Comparison of ENCODE assay signal across 25 cellular contexts in the genomic region with DNA sequence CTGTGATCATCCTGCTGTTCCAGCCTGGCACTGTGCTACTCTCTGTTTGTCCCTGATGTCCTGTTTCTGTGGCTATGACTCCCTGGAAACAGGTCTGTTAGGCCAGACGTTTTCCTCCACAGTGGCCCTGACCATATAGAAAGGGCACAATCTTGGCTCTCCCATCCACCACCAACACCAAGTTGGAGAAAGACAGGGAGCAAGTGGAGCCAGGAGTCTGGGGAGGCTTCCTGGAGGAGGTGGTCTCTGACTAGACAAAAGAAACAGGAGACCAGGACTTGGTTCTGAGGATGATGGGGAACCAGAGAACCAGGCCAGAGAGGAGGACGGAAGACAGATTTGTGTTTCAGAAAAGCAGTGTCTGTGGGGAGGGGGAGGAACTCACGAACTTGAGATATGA. TPM values are rescaled to one million over a fixed set of nuclear protein-coding genes. Genes with fewer than 3 reads are reported as not detected.
DNase-seq lines count a peak whose midpoint lies in the region; ATAC-seq, FAIRE-seq and TF ChIP-seq lines count a peak whose summit lies in the region.
"Had no signal": no experiment of that assay in that cellular context is flagged by ENCODE, and none has a peak within 500 bp of the region (broad histone marks: within the 10 kb centered on the region; RNA-seq: fewer than 3 reads in every experiment).

No MANE protein-coding gene starts in this region.

- H3K4me1 ChIP-seq in liver (ENCODE audit: control insufficient read depth in 4 of 4, insufficient read depth in 4 of 4, low read length in 3 of 4) (peaks cover 25 to 77% (median 56%) of the 10 kb centered on the region in 4 donors), HepG2 (ENCODE audit: insufficient read depth, low read length) (peaks cover 35% of the 10 kb centered on the region), mesenchymal stem cell (ENCODE audit: control insufficient read depth, insufficient read depth, low read depth, low read length) (peaks cover 17% of the 10 kb centered on the region), neuronal stem cell (ENCODE audit: control insufficient read depth in 2 of 2, insufficient read depth in 1 of 2, low read depth in 1 of 2, low read length in 2 of 2) (peaks cover 39 to 46% of the 10 kb centered on the region in 2 donors)

- H3K4me3 ChIP-seq in liver (ENCODE audit: low read depth in 1 of 3, low read length in 3 of 3) (no peak overlapping the region), HepG2 (replicated peaks in 1 of 3; ENCODE audit: insufficient read depth in 1 of 3, low read depth in 2 of 3, low read length in 3 of 3) (no peak overlapping the region), mesenchymal stem cell (ENCODE audit: insufficient read depth in 1 of 2, low read depth in 1 of 2, low read length in 2 of 2) (no peak overlapping the region), neuronal stem cell (ENCODE audit: low read length in 2 of 2) (no peak overlapping the region)
- H3K4me3 ChIP-seq: SJCRH30 had no signal

- BruUV-seq in HepG2 (replicated peaks; lab: Mats Ljungman, UMichigan) = no TSS peak

- no peak overlapping the region for H2BK120ac ChIP-seq in mesenchymal stem cell (ENCODE audit: low read depth, low read length)
- no peak overlapping the region for H2BK120ac ChIP-seq in neuronal stem cell (ENCODE audit: low read depth, low read length)

- H3K9ac ChIP-seq in liver (ENCODE audit: low read depth in 1 of 2, low read length in 2 of 2) = peak overlapping the region; percentile 31 to 43
- H3K9ac ChIP-seq in HepG2 (ENCODE audit: insufficient read depth, low read depth, low read length) = no peak overlapping the region
- no peak overlapping the region for H3K9ac ChIP-seq in mesenchymal stem cell (ENCODE audit: low read length)
- no peak overlapping the region for H3K9ac ChIP-seq in neuronal stem cell (ENCODE audit: low read depth, low read length, poor library complexity)

- H2AFZ ChIP-seq in HepG2 (ENCODE audit: low read length) (no peak overlapping the region), mesenchymal stem cell (ENCODE audit: low read depth, low read length) (no peak overlapping the region), neuronal stem cell (ENCODE audit: low read length) (peak overlapping the region; percentile 76)

- H3K23ac ChIP-seq in mesenchymal stem cell (ENCODE audit: low read length in 2 of 2) (no peak overlapping the region), neuronal stem cell (ENCODE audit: low read depth, low read length, poor library complexity) (no peak overlapping the region)

- TF ChIP-seq CTCF in liver (IDR thresholded peaks at IDR 0.05; ENCODE audit: low read depth, low read length, missing input control) (no peak), HepG2 (CRISPR knock-in tag; IDR thresholded peaks at IDR 0.05) (no peak)

- H3K79me1 ChIP-seq in mesenchymal stem cell (replicated peaks; ENCODE audit: low read length, poor library complexity, severe bottlenecking) (no peaks in the 10 kb centered on the region), neuronal stem cell (ENCODE audit: low read depth, low read length) (no peaks in the 10 kb centered on the region)

- no peak for FAIRE-seq in HepG2 (lab: Jason Lieb, UNC)
- FAIRE-seq: A204.1, GM19239 had no signal

- H3K79me2 ChIP-seq in HepG2 (ENCODE audit: insufficient read depth, low read length) = no peaks in the 10 kb centered on the region

- H3K9me3 ChIP-seq in liver (ENCODE audit: control insufficient read depth in 4 of 4, low read length in 3 of 4) = no peaks in the 10 kb centered on the region
- no peaks in the 10 kb centered on the region for H3K9me3 ChIP-seq in HepG2 (ENCODE audit: low read length)
- H3K9me3 ChIP-seq in mesenchymal stem cell (ENCODE audit: control insufficient read depth, low read length) = no peaks in the 10 kb centered on the region
- H3K9me3 ChIP-seq in neuronal stem cell (replicated peaks in 1 of 2; ENCODE audit: control insufficient read depth in 2 of 2, insufficient read depth in 1 of 2, low read depth in 1 of 2, low read length in 2 of 2) = no peaks in the 10 kb centered on the region
- H3K9me3 ChIP-seq: BE2C, SJCRH30 had no signal

- H3K36me3 ChIP-seq in liver (ENCODE audit: control insufficient read depth in 4 of 4, insufficient read depth in 3 of 4, low read depth in 1 of 4, low read length in 3 of 4) (no peaks in the 10 kb centered on the region), HepG2 (replicated peaks in 1 of 2; ENCODE audit: control insufficient read depth in 1 of 2, insufficient read depth in 2 of 2, low read length in 2 of 2) (no peaks in the 10 kb centered on the region), mesenchymal stem cell (ENCODE audit: control insufficient read depth in 1 of 2, insufficient read depth in 2 of 2, low read depth in 1 of 2, low read length in 2 of 2) (peaks cover 0 to 3% of the 10 kb centered on the region in 2 experiments), neuronal stem cell (replicated peaks in 1 of 2; ENCODE audit: control insufficient read depth in 2 of 2, insufficient read depth in 2 of 2, low read length in 2 of 2) (no peaks in the 10 kb centered on the region)
- H3K36me3 ChIP-seq: SJCRH30 had no signal

- POLR2A ChIA-PET in HepG2 (lab: Yijun Ruan, JAX) = no interaction called here

- H2AK5ac ChIP-seq in mesenchymal stem cell (ENCODE audit: low read length, severe bottlenecking) (no peak overlapping the region), neuronal stem cell (ENCODE audit: low read depth, low read length) (peak overlapping the region; percentile 20)

- no peak overlapping the region for H4K91ac ChIP-seq in mesenchymal stem cell (ENCODE audit: low read length)
- H4K91ac ChIP-seq in neuronal stem cell (ENCODE audit: low read depth, low read length, poor library complexity) = no peak overlapping the region

- H3K14ac ChIP-seq in mesenchymal stem cell (ENCODE audit: low read length in 2 of 2) = no peak overlapping the region
- H3K14ac ChIP-seq in neuronal stem cell (ENCODE audit: low read length) = no peak overlapping the region

- H2BK15ac ChIP-seq in mesenchymal stem cell (ENCODE audit: low read depth, poor library complexity, severe bottlenecking) (peak overlapping the region; percentile 6), neuronal stem cell (ENCODE audit: low read length) (no peak overlapping the region)

- in situ Hi-C loops in HepG2 (cut with HindIII; ENCODE audit: extremely low pct_ligation_motif_present, low pct_unique_long_range_greater_than_20kb) = no loop called here

- no peak overlapping the region for H2BK5ac ChIP-seq in mesenchymal stem cell (ENCODE audit: low read depth, low read length, poor library complexity, severe bottlenecking)
- H2BK5ac ChIP-seq in neuronal stem cell (ENCODE audit: low read length) = peak overlapping the region; percentile 10

- peak overlapping the region; percentile 63 to 85 for H3K27ac ChIP-seq in liver (ENCODE audit: low read depth in 1 of 2, low read length in 2 of 2)
- no peak overlapping the region for H3K27ac ChIP-seq in HepG2 (ENCODE audit: extremely low read length, insufficient read depth, low read length)
- no peak overlapping the region for H3K27ac ChIP-seq in mesenchymal stem cell (ENCODE audit: low read length, poor library complexity, severe bottlenecking)
- H3K27ac ChIP-seq in neuronal stem cell (replicated peaks; ENCODE audit: low read length) = no peak overlapping the region
- H3K27ac ChIP-seq: SJCRH30 had no signal

- H4K8ac ChIP-seq in mesenchymal stem cell (ENCODE audit: low read length) = no peak overlapping the region
- H4K8ac ChIP-seq in neuronal stem cell (ENCODE audit: low read depth, low read length) = no peak overlapping the region

- ATAC-seq in HepG2 = no peak
- ATAC-seq: Panc1 had no signal

- CTCF ChIA-PET in HepG2 (lab: Yijun Ruan, JAX; ENCODE audit: low intra/inter-chr PET ratio, low total read pairs) = no interaction called here

- TF ChIP-seq RAD21 in liver (IDR thresholded peaks at IDR 0.05) = no peak
- TF ChIP-seq RAD21 in HepG2 (CRISPR knock-in tag; IDR thresholded peaks at IDR 0.05) = no peak

- DNase-seq in HepG2 (ENCODE audit: low spot score) (no peak), mesenchymal stem cell (no peak), neuronal stem cell (ENCODE audit: low spot score) (no peak), anterior cingulate cortex (lab: John Stamatoyannopoulos, UW) (no peak), amniotic stem cell (lab: John Stamatoyannopoulos, UW) (no peak), NCI-H2227 treated with DMSO at 0.1 percent for 48 hours (lab: John Stamatoyannopoulos, UW) (no peak), HT-29 (ENCODE audit: low spot score) (no peak)
- DNase-seq: BE2C; CD4-positive, alpha-beta T cell; COR-L47; DMS79; H7; HFFc6; KBM-7; NCI-H1092 treated with DMSO at 0.1 percent for 48 hours; NCI-H146; NCI-H2029; NCI-H226; NCI-H524 treated with DMSO at 0.1 percent for 48 hours; NCI-H82; SJCRH30 had no signal

- intact Hi-C loops in HepG2 (cut with micrococcal nuclease; ENCODE audit: unreplicated experiment) = no loop called here

- H3K18ac ChIP-seq in mesenchymal stem cell (ENCODE audit: low read depth in 1 of 2, low read length in 2 of 2) = no peak overlapping the region
- H3K18ac ChIP-seq in neuronal stem cell (ENCODE audit: low read length) = peak overlapping the region; percentile 45

- WGBS in liver = 57% methylated on average over 3 of the region's 3 CpGs
- 45% methylated on average over 3 of the region's 3 CpGs for WGBS in HepG2 (ENCODE audit: low lambda C conversion rate)
- WGBS in mesenchymal stem cell = 90% methylated on average over 2 of the region's 3 CpGs
- no CpG with 5 or more reads among the region's 3 CpGs for WGBS in neuronal stem cell (ENCODE audit: extremely low coverage in 2 of 2, insufficient read length in 2 of 2, insufficient replicate concordance in 1 of 2), 2 donors

- H2BK12ac ChIP-seq in mesenchymal stem cell (ENCODE audit: low read length in 2 of 2) (peak overlapping the region; percentile 22 to 88), neuronal stem cell (ENCODE audit: low read length) (no peak overlapping the region)

- no peaks in the 10 kb centered on the region for H4K20me1 ChIP-seq in HepG2 (ENCODE audit: insufficient read depth, low read length)

- no peaks in the 10 kb centered on the region for H3K27me3 ChIP-seq in liver (ENCODE audit: control insufficient read depth in 4 of 4, insufficient read depth in 4 of 4, low read length in 3 of 4)
- peaks cover 0 to 3% of the 10 kb centered on the region in 2 experiments; a peak in 1 of 5 replicates for H3K27me3 ChIP-seq in HepG2 (ENCODE audit: control insufficient read depth in 1 of 2, insufficient read depth in 2 of 2, low read length in 2 of 2)
- H3K27me3 ChIP-seq in mesenchymal stem cell (ENCODE audit: control insufficient read depth in 1 of 2, insufficient read depth in 1 of 2, low read length in 2 of 2) = peaks cover 0 to 3% of the 10 kb centered on the region in 2 experiments
- H3K27me3 ChIP-seq in neuronal stem cell (ENCODE audit: control insufficient read depth in 3 of 3, insufficient read depth in 3 of 3, low read depth in 1 of 3, low read length in 3 of 3) = no peaks in the 10 kb centered on the region
- H3K27me3 ChIP-seq: BE2C had no signal

- TF ChIP-seq EP300 in HepG2 (IDR thresholded peaks at IDR 0.05; ENCODE audit: low read depth in 2 of 2, low read length in 2 of 2) (no peak), HepG2 (CRISPR knock-in tag; IDR thresholded peaks at IDR 0.05; ENCODE audit: borderline replicate concordance) (no peak)

- no peak for TF ChIP-seq POLR2A in HepG2 (IDR thresholded peaks at IDR 0.05; ENCODE audit: insufficient read depth in 1 of 2, low read depth in 2 of 2, low read length in 2 of 2)

- H3K4me2 ChIP-seq in HepG2 (ENCODE audit: low read depth, low read length) (no peak overlapping the region), mesenchymal stem cell (ENCODE audit: low read length, poor library complexity, severe bottlenecking) (no peak overlapping the region), neuronal stem cell (ENCODE audit: insufficient read depth, low read length, poor library complexity, severe bottlenecking) (no peak overlapping the region)

- peak overlapping the region in 1 of 2 experiments; percentile 46 for H3K4ac ChIP-seq in mesenchymal stem cell (ENCODE audit: low read depth in 1 of 2, low read length in 2 of 2)
- no peak overlapping the region for H3K4ac ChIP-seq in neuronal stem cell (ENCODE audit: low read length)

RNA-seq across cellular contexts. Expression of gene SMAD6, which starts 49.2 kb away (rescaled TPM):
- total RNA-seq in liver (10 to 100 TPM; 14.1 to 15.1 TPM), HepG2 (2016; rRNA removed; fragmentation: Illumina TruSeq; extraction: Trizol) (2.6 and 4.4 TPM in 2 replicates)
- polyA plus RNA-seq in liver (1 to 10 TPM; 1.2 to 7.9 TPM), HepG2 (2011; rRNA removed) (3.1 and 3.3 TPM in 2 replicates)
- 0.79 and 0.91 TPM in 2 replicates for total RNA-seq in HepG2 (2016; cell fraction: cytosol; rRNA removed; fragmentation: Illumina TruSeq; extraction: Trizol; ENCODE audit: low read depth)
- 2.3 and 4.5 TPM in 2 replicates for total RNA-seq in HepG2 (2016; cell fraction: insoluble cytoplasmic fraction; rRNA removed; fragmentation: Illumina TruSeq; extraction: Trizol)
- 2.0 and 2.2 TPM in 2 replicates for total RNA-seq in HepG2 (2016; cell fraction: membrane; rRNA removed; fragmentation: Illumina TruSeq; extraction: Trizol)
- 7.0 and 9.1 TPM in 2 replicates for total RNA-seq in HepG2 (2016; cell fraction: nucleus; rRNA removed; fragmentation: Illumina TruSeq; extraction: Trizol)
- polyA plus RNA-seq in HepG2 (2011; cell fraction: cytosol; rRNA removed) = 1.3 and 2.9 TPM in 2 replicates
- polyA plus RNA-seq in HepG2 (2011; cell fraction: nucleus; rRNA removed) = 6.7 and 14.1 TPM in 2 replicates
- polyA plus RNA-seq in HepG2 (2012) = 3.3 and 3.9 TPM in 2 replicates
- polyA plus RNA-seq in HepG2 (2016; cell fraction: cytosol; fragmentation: Illumina TruSeq; extraction: Trizol; ENCODE audit: low read depth) = 1.1 and 2.0 TPM in 2 replicates
- polyA plus RNA-seq in HepG2 (2016; cell fraction: insoluble cytoplasmic fraction; fragmentation: Illumina TruSeq; extraction: Trizol; ENCODE audit: low read depth) = 2.3 and 2.9 TPM in 2 replicates
- 1.5 and 2.1 TPM in 2 replicates for polyA plus RNA-seq in HepG2 (2016; cell fraction: membrane; fragmentation: Illumina TruSeq; extraction: Trizol; ENCODE audit: low read depth)
- 7.1 and 8.1 TPM in 2 replicates for polyA plus RNA-seq in HepG2 (2016; cell fraction: nucleus; fragmentation: Illumina TruSeq; extraction: Trizol; ENCODE audit: insufficient read depth, low read depth)
- 19.3 and 109 TPM in 2 replicates for polyA minus RNA-seq in HepG2 (2011; rRNA and poly(A)+ RNA removed; ENCODE audit: low replicate concordance)
- polyA minus RNA-seq in HepG2 (2011; cell fraction: cytosol; rRNA and poly(A)+ RNA removed) = 5.3 and 5.6 TPM in 2 replicates
- polyA minus RNA-seq in HepG2 (2011; cell fraction: nucleus; rRNA and poly(A)+ RNA removed) = 11.7 and 25.1 TPM in 2 replicates
- 5.5 TPM for polyA plus RNA-seq in mesenchymal stem cell (2013, experiment 1 of 2)
- 5.6 TPM for polyA plus RNA-seq in mesenchymal stem cell (2013, experiment 2 of 2)
- polyA plus RNA-seq in neuronal stem cell (2013, experiment 1 of 2) = 0.98 TPM
- polyA plus RNA-seq in neuronal stem cell (2013, experiment 2 of 2) = 1.0 TPM
- 101 and 123 TPM in 2 replicates for total RNA-seq in HT-29 (2014; rRNA removed; shearing (Covaris generic))

Comparison
In these comparisons a context has a peak if more than half of its experiments do, and no peak if none do; other contexts are left out.
1. H3K27ac ChIP-seq: peak in liver (2 of 2); none in HepG2 (single experiment), mesenchymal stem cell (single experiment) and neuronal stem cell (single experiment).
2. H3K9ac ChIP-seq: peak in liver (2 of 2); none in HepG2 (single experiment), mesenchymal stem cell (single experiment) and neuronal stem cell (single experiment).